In genomic region chr6:150314230-150315188, GRCh38 we compare ENCODE assay signal across 15 cellular contexts. TPM values are rescaled to one million over a fixed set of nuclear protein-coding genes. Genes with fewer than 3 reads are reported as not detected.
"Had no signal": no experiment of that assay in that cellular context is flagged by ENCODE, and none has a peak within 500 bp of the region (broad histone marks: within the 10 kb centered on the region; RNA-seq: fewer than 3 reads in every experiment).

No MANE protein-coding gene starts in this region.

- H3K27ac ChIP-seq: hepatocyte, neural progenitor cell, pancreas, stomach had no signal

- DNase-seq: activated CD4-positive, alpha-beta T cell treated with anti-CD3 and anti-CD28 coated beads, Interleukin-2, amount 50 U/mL, for 4 hours; activated CD4-positive, CD25-positive, alpha-beta regulatory T cell treated with anti-CD3 and anti-CD28 coated beads, Interleukin-2, amount 50 U/mL, for 72 hours; activated effector memory CD4-positive, alpha-beta T cell treated with anti-CD3 and anti-CD28 coated beads, Interleukin-2, amount 50 U/mL, for 16 hours; activated T-cell treated with anti-CD3 and anti-CD28 coated beads, Interleukin-2, amount 50 U/mL, for 4 hours; amniotic stem cell; cerebellar nuclear complex; dermis blood vessel endothelial cell; erythroblast; kidney; pancreas; stomach had no signal

- H3K4me1 ChIP-seq: neural progenitor cell, pancreas had no signal

- H3K27me3 ChIP-seq: hepatocyte, neural progenitor cell, pancreas, stomach had no signal

- H3K4me3 ChIP-seq: hepatocyte, neural progenitor cell, pancreas, stomach had no signal

- ATAC-seq: activated naive CD4-positive, alpha-beta T cell treated with anti-CD3 and anti-CD28 coated beads, Interleukin-2, amount 50 U/mL, for 72 hours; activated T-cell treated with anti-CD3 and anti-CD28 coated beads, Interleukin-2, amount 50 U/mL, for 4 hours; pancreas had no signal

- H3K36me3 ChIP-seq: neural progenitor cell, pancreas, stomach had no signal

- H3K4me2 ChIP-seq: hepatocyte, neural progenitor cell had no signal

- H3K79me2 ChIP-seq: hepatocyte had no signal

- H3K9me3 ChIP-seq: pancreas had no signal

- FAIRE-seq: kidney, pancreas had no signal

- H3K9ac ChIP-seq: neural progenitor cell had no signal

- H2AFZ ChIP-seq: hepatocyte, neural progenitor cell had no signal

RNA-seq across cellular contexts. Expression of gene IYD, which starts 54.3 kb away (rescaled TPM):
- total RNA-seq: activated naive CD4-positive, alpha-beta T cell treated with anti-CD3 and anti-CD28 coated beads, Interleukin-2, amount 50 U/mL, for 72 hours; dermis blood vessel endothelial cell; myocyte had no signal
